Comparison of ENCODE assay signal across 8 cellular contexts in genomic region chr6:3063733-3064700, GRCh38. TPM values are rescaled to one million over a fixed set of nuclear protein-coding genes. Genes with fewer than 3 reads are reported as not detected.
A peak's percentile ranks its signal among the peaks of the same experiment; 100 is the strongest.
DNase-seq lines count a peak whose midpoint lies in the region; ATAC-seq, FAIRE-seq and TF ChIP-seq lines count a peak whose summit lies in the region.

No MANE protein-coding gene starts in this region.

- H2AFZ ChIP-seq in ACC112 (ENCODE audit: low read length, unreplicated experiment) = peak overlapping the region; percentile 20

- TF ChIP-seq CTCF in kidney (IDR thresholded peaks at IDR 0.05; ENCODE audit: borderline replicate concordance, extremely low read depth, insufficient read depth) = peak; percentile 12

- H3K27ac ChIP-seq in ACC112 (ENCODE audit: low read depth, low read length) = peak overlapping the region; percentile 40; the same call in 1 of the 2 replicates
- peak overlapping the region; percentile 86 to 88 for H3K27ac ChIP-seq in kidney (ENCODE audit: low read depth in 2 of 2, low read length in 2 of 2)

- H3K4me1 Mint-ChIP-seq in central memory CD8-positive, alpha-beta T cell = peaks cover 20% of the 10 kb centered on the region

- H3K4me1 ChIP-seq in ACC112 (ENCODE audit: control insufficient read depth, insufficient read depth, low read length, unreplicated experiment) (peaks cover 11% of the 10 kb centered on the region), kidney (ENCODE audit: control insufficient read depth in 1 of 2, insufficient read depth in 1 of 2, low read depth in 1 of 2, low read length in 2 of 2) (peaks cover 0 to 6% of the 10 kb centered on the region in 2 donors)

- intact Hi-C loops in kidney (cut with DNase I) = no loop called here

- peak overlapping the region; percentile 92 for H3K4me3 Mint-ChIP-seq in central memory CD8-positive, alpha-beta T cell

- DNase-seq in NCI-H2196 treated with DMSO at 0.1 percent for 48 hours (lab: John Stamatoyannopoulos, UW; ENCODE audit: unreplicated experiment) (peak; percentile 85), kidney (peak; percentile 99)
- peak; percentile 88 for DNase-seq in activated CD4-positive, CD25-positive, alpha-beta regulatory T cell treated with anti-CD3 and anti-CD28 coated beads, Interleukin-2, amount 50 U/mL, for 72 hours
- peak; percentile 77 to 79 for DNase-seq in central memory CD8-positive, alpha-beta T cell (ENCODE audit: low spot score in 2 of 2)
- DNase-seq in stimulated activated CD4-positive, alpha-beta T cell treated with anti-CD3 and anti-CD28 coated beads, Interleukin-15, amount 100 ng/mL, for 1 hour (ENCODE audit: low read depth in 1 of 2, low spot score in 1 of 2) = peak; percentile 82 to 84

- TF ChIP-seq POLR2A in GM18526 (IDR thresholded peaks at IDR 0.05; ENCODE audit: extremely low read depth, insufficient read length) = peak; percentile 70

- H3K9me3 ChIP-seq in kidney (ENCODE audit: control insufficient read depth in 1 of 2, low read length in 2 of 2) = no peaks in the 10 kb centered on the region

- no peak for FAIRE-seq in kidney (lab: Jason Lieb, UNC)

- H3K79me2 ChIP-seq in ACC112 (ENCODE audit: control insufficient read depth, insufficient read depth, low read length, unreplicated experiment) = peaks cover 8% of the 10 kb centered on the region

- peak overlapping the region; percentile 88 for H3K27ac Mint-ChIP-seq in central memory CD8-positive, alpha-beta T cell (ENCODE audit: low read depth)

- no peaks in the 10 kb centered on the region for H3K9me3 Mint-ChIP-seq in central memory CD8-positive, alpha-beta T cell

- peaks cover 19% of the 10 kb centered on the region for H3K36me3 Mint-ChIP-seq in central memory CD8-positive, alpha-beta T cell (ENCODE audit: insufficient read depth)

- H3K27me3 Mint-ChIP-seq in central memory CD8-positive, alpha-beta T cell = no peaks in the 10 kb centered on the region

- H3K9ac ChIP-seq in kidney (ENCODE audit: low read length in 2 of 2) = peak overlapping the region; percentile 58 to 82

- no peaks in the 10 kb centered on the region for H3K36me3 ChIP-seq in ACC112 (ENCODE audit: insufficient read depth, low read length)
- no peaks in the 10 kb centered on the region for H3K36me3 ChIP-seq in kidney (ENCODE audit: control insufficient read depth in 1 of 2, insufficient read depth in 2 of 2, low read length in 2 of 2)

- H3K4me3 ChIP-seq in ACC112 (ENCODE audit: low read depth, low read length) (peak overlapping the region; percentile 81), kidney (ENCODE audit: low read length in 2 of 2) (peak overlapping the region; percentile 71 to 84)

- H3K27me3 ChIP-seq in ACC112 (ENCODE audit: insufficient read depth, low read length) = no peaks in the 10 kb centered on the region

- peak; percentile 72 for ATAC-seq in HG03064 (IDR thresholded peaks at IDR 0.05; ENCODE audit: low read depth, unreplicated experiment)
- peak; percentile 75 for ATAC-seq in central memory CD8-positive, alpha-beta T cell (replicated peaks; ENCODE audit: extremely low read depth, poor library complexity, severe bottlenecking)

RNA-seq across cellular contexts. Expression of gene RIPK1, which starts 4.3 kb away (rescaled TPM):
- total RNA-seq in kidney = 30.4 TPM
- 14.7 TPM for polyA plus RNA-seq in kidney (ENCODE audit: insufficient read depth, low read depth, low replicate concordance)

RNA-seq across cellular contexts. Expression of gene BPHL, which starts 54.5 kb away (rescaled TPM):
- total RNA-seq in kidney = 28.9 TPM
- polyA plus RNA-seq in kidney (ENCODE audit: insufficient read depth, low read depth, low replicate concordance) = 94.1 TPM

Comparison
In these comparisons a context has a peak if more than half of its experiments do, and no peak if none do; other contexts are left out.
1. Peak in every context shown above with its lines: DNase-seq, ATAC-seq, H3K4me3 ChIP-seq and H3K27ac ChIP-seq.